Comparison of ENCODE assay signal across 8 cellular contexts in the genomic region with DNA sequence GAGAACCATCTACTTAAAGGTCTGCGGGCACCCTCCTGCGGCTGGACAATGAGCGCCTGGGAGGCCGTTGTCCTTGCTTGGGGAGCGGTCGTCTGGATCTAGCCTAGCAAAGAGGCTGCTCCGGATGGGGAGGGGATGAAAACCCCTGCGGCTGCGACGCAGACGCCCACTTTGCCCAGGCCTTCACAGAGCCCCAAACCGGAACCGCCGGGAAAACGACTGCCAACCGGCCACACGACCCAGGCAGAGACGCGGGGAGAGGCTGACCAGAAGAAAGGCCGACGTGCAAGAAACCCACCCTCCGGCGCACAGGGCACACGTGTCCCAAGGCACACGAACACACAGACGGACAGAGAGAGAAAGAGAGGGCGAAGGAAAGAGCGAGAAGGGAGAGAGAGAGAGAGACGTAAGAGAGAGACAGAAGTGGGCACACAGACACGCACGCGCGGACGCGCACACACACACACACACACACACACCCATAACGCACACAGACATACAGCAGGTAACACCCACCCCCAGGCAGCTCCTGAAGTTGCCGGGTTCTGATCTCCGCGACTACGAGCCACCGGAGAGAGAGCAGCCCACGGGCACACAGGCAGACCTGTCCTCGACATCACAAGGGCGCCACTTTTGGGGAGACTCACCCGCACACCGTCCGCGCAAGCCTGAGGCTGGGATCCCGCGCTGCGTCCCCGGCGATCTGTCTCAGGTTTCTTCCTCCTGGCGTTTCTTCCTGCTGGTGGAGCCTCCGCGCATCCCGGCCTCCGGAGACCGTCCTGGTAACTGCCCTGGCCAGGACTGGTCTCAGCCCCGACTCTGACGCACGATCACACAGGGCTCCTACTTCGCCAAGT.
DNase-seq lines count a peak whose midpoint lies in the region; ATAC-seq and TF ChIP-seq lines count a peak whose summit lies in the region.
"Not testable (repeated sequence)": the region's sequence is repeated elsewhere in the genome, so short reads cannot be mapped to it uniquely, and the experiment has no call there.

No MANE protein-coding gene starts in this region.

- H3K56ac ChIP-seq in IMR-90 (ENCODE audit: extremely low read depth, insufficient read depth, low read length), result not testable (repeated sequence)

- not testable (repeated sequence) for H3K9me1 ChIP-seq in IMR-90 (ENCODE audit: insufficient read depth, low read length)

- not testable (repeated sequence) for H2AK9ac ChIP-seq in IMR-90 (replicated peaks; ENCODE audit: low read depth, low read length, poor library complexity)

- ATAC-seq in CD4-positive, alpha-beta T cell (ENCODE audit: poor library complexity); IMR-90 (ENCODE audit: low read depth); activated CD8-positive, alpha-beta T cell treated with anti-CD3 and anti-CD28 coated beads, Interleukin-2, amount 10 ng/mL, durations not matched to agents 7 days and 5 days: not testable (repeated sequence)

- not testable (repeated sequence) for TF ChIP-seq EP300 in suprapubic skin (IDR thresholded peaks at IDR 0.05)

- H3K9me3 ChIP-seq in CD4-positive, alpha-beta T cell (ENCODE audit: control insufficient read depth, low read length); IMR-90 (ENCODE audit: control insufficient read depth, insufficient read depth, low read length); adipocyte (ENCODE audit: control insufficient read depth, low read length); suprapubic skin: not testable (repeated sequence)

- not testable (repeated sequence) for H4K5ac ChIP-seq in IMR-90 (ENCODE audit: low read depth, low read length)

- not testable (repeated sequence) for H3K9ac ChIP-seq in IMR-90 (ENCODE audit: low read depth, low read length); adipocyte (ENCODE audit: low read length)

- intact Hi-C loops in CD4-positive, alpha-beta T cell (cut with DNase I, micrococcal nuclease); IMR-90 (cut with micrococcal nuclease): not testable (repeated sequence)

- not testable (repeated sequence) for H4K91ac ChIP-seq in IMR-90 (ENCODE audit: insufficient read depth, low read depth, low read length)

- H2BK20ac ChIP-seq in IMR-90 (ENCODE audit: low read depth, low read length), result not testable (repeated sequence)

- not testable (repeated sequence) for H4K8ac ChIP-seq in IMR-90 (ENCODE audit: low read depth in 2 of 2, low read length in 2 of 2)

- POLR2A ChIA-PET in CD4-positive, alpha-beta T cell (lab: Charles Lee); IMR-90 (lab: Charles Lee; ENCODE audit: unreplicated experiment); activated CD8-positive, alpha-beta T cell treated with anti-CD3 and anti-CD28 coated beads, Interleukin-2, amount 10 ng/mL, durations not matched to agents 7 days and 5 days (lab: Charles Lee): not testable (repeated sequence)

- not testable (repeated sequence) for H3K27ac ChIP-seq in CD4-positive, alpha-beta T cell (ENCODE audit: low read depth, low read length); IMR-90 (ENCODE audit: insufficient read depth, low read length); suprapubic skin
- H3K27ac ChIP-seq in epithelial cell of prostate, result peak overlapping the region; percentile 3

- not testable (repeated sequence) for H3K27me3 ChIP-seq in CD4-positive, alpha-beta T cell (ENCODE audit: control insufficient read depth, insufficient read depth, low read length); IMR-90 (ENCODE audit: control insufficient read depth, insufficient read depth, low read length); adipocyte (replicated peaks; ENCODE audit: control insufficient read depth, insufficient read depth, low read length); suprapubic skin

- not testable (repeated sequence) for H3K4me1 ChIP-seq in IMR-90 (ENCODE audit: control insufficient read depth, insufficient read depth, low read length); adipocyte (ENCODE audit: control insufficient read depth, insufficient read depth, low read length); suprapubic skin

- not testable (repeated sequence) for H2AK5ac ChIP-seq in IMR-90 (ENCODE audit: low read depth, low read length)

- not testable (repeated sequence) for TF ChIP-seq POLR2A in IMR-90 (IDR thresholded peaks at IDR 0.05; ENCODE audit: low read depth, low read length); suprapubic skin (IDR thresholded peaks at IDR 0.05)

- CTCF ChIA-PET in CD4-positive, alpha-beta T cell (lab: Charles Lee); IMR-90 (lab: Yijun Ruan, JAX); activated CD8-positive, alpha-beta T cell treated with anti-CD3 and anti-CD28 coated beads, Interleukin-2, amount 10 ng/mL, durations not matched to agents 7 days and 5 days (lab: Charles Lee): not testable (repeated sequence)

- H3K27ac Mint-ChIP-seq in CD4-positive, alpha-beta T cell, result peak overlapping the region; percentile 43
- peak overlapping the region; percentile 60 for H3K27ac Mint-ChIP-seq in activated CD8-positive, alpha-beta T cell treated with anti-CD3 and anti-CD28 coated beads, Interleukin-2, amount 10 ng/mL, durations not matched to agents 7 days and 5 days
- not testable (repeated sequence) for H3K27ac Mint-ChIP-seq in immature natural killer cell; osteocyte (ENCODE audit: unreplicated experiment)

- not testable (repeated sequence) for H2BK15ac ChIP-seq in IMR-90 (ENCODE audit: low read depth, low read length)

- not testable (repeated sequence) for H3K18ac ChIP-seq in IMR-90 (ENCODE audit: low read depth, low read length)

- H3K14ac ChIP-seq in IMR-90 (replicated peaks; ENCODE audit: low read depth, low read length), result not testable (repeated sequence)

- H3K23ac ChIP-seq in IMR-90 (ENCODE audit: low read depth, low read length), result not testable (repeated sequence)

- TF ChIP-seq RAD21 in IMR-90 (IDR thresholded peaks at IDR 0.05; ENCODE audit: low read length), result not testable (repeated sequence)

- not testable (repeated sequence) for H4K20me1 ChIP-seq in IMR-90 (ENCODE audit: insufficient read depth, low read length)

- H3K4ac ChIP-seq in IMR-90 (ENCODE audit: low read depth, low read length), result not testable (repeated sequence)

- H2BK5ac ChIP-seq in IMR-90 (ENCODE audit: low read depth, low read length, poor library complexity, severe bottlenecking), result not testable (repeated sequence)

- H3K36me3 Mint-ChIP-seq in CD4-positive, alpha-beta T cell (ENCODE audit: low read depth); activated CD8-positive, alpha-beta T cell treated with anti-CD3 and anti-CD28 coated beads, Interleukin-2, amount 10 ng/mL, durations not matched to agents 7 days and 5 days (ENCODE audit: low read depth); immature natural killer cell; osteocyte (ENCODE audit: unreplicated experiment): not testable (repeated sequence)

- not testable (repeated sequence) for H3K36me3 ChIP-seq in IMR-90 (ENCODE audit: control insufficient read depth, insufficient read depth, low read length); adipocyte (ENCODE audit: control insufficient read depth, insufficient read depth, low read length, severe bottlenecking); suprapubic skin

- not testable (repeated sequence) for H3K79me1 ChIP-seq in IMR-90 (ENCODE audit: low read depth in 1 of 2, low read length in 2 of 2)

- H3K9me3 Mint-ChIP-seq in CD4-positive, alpha-beta T cell; activated CD8-positive, alpha-beta T cell treated with anti-CD3 and anti-CD28 coated beads, Interleukin-2, amount 10 ng/mL, durations not matched to agents 7 days and 5 days (ENCODE audit: insufficient read depth): not testable (repeated sequence)
- H3K9me3 Mint-ChIP-seq in immature natural killer cell (peaks cover 11 to 39% (median 27%) of the 10 kb centered on the region in 6 donors), osteocyte (ENCODE audit: unreplicated experiment) (peaks cover 11% of the 10 kb centered on the region)

- BruUV-seq in IMR-90 (replicated peaks; lab: Mats Ljungman, UMichigan), result not testable (repeated sequence)

- dilution Hi-C loops in IMR-90 (cut with HindIII; ENCODE audit: low sequenced_read_pairs, unreplicated experiment), result not testable (repeated sequence)

- WGBS in IMR-90 (ENCODE audit: extremely low coverage in 2 of 2, insufficient read length in 1 of 2), 2 experiments, result 93% methylated on average over 10 of the region's 63 CpGs; no CpG with 5 or more reads in 1 of the 2 experiments
- 90% methylated on average over 61 of the region's 63 CpGs for WGBS in suprapubic skin

- H3K4me3 ChIP-seq in IMR-90 (ENCODE audit: insufficient read depth, low read depth, low read length), result peak overlapping the region; percentile 37; the same call in 1 of the 2 replicates
- H3K4me3 ChIP-seq in adipocyte (ENCODE audit: low read length), result peak overlapping the region; percentile 50
- H3K4me3 ChIP-seq in suprapubic skin, result peak overlapping the region; percentile 18

- in situ Hi-C loops in IMR-90 (cut with MboI; ENCODE audit: low sequenced_read_pairs), result not testable (repeated sequence)

- DNase-seq in CD4-positive, alpha-beta T cell; IMR-90; activated CD8-positive, alpha-beta T cell treated with anti-CD3 and anti-CD28 coated beads, Interleukin-2, amount 10 ng/mL, durations not matched to agents 7 days and 5 days; epithelial cell of prostate (ENCODE audit: low read depth, low spot score); immature natural killer cell; suprapubic skin (ENCODE audit: low spot score in 2 of 2): not testable (repeated sequence)
- DNase-seq in adipocyte (ENCODE audit: low read depth), result peak; percentile 47
- peak; percentile 76 for DNase-seq in osteocyte (ENCODE audit: extremely low spot score, unreplicated experiment)

- H3K27me3 Mint-ChIP-seq in CD4-positive, alpha-beta T cell; activated CD8-positive, alpha-beta T cell treated with anti-CD3 and anti-CD28 coated beads, Interleukin-2, amount 10 ng/mL, durations not matched to agents 7 days and 5 days (ENCODE audit: low read depth); immature natural killer cell (ENCODE audit: low read depth in 3 of 3); osteocyte (ENCODE audit: unreplicated experiment): not testable (repeated sequence)

- not testable (repeated sequence) for TF ChIP-seq CTCF in CD4-positive, alpha-beta T cell (IDR thresholded peaks at IDR 0.05); IMR-90 (conservative IDR thresholded peaks at IDR 0.05; ENCODE audit: low read depth, low read length); osteocyte (IDR thresholded peaks at IDR 0.05); suprapubic skin (IDR thresholded peaks at IDR 0.05)

- not testable (repeated sequence) for H2AFZ ChIP-seq in IMR-90 (replicated peaks; ENCODE audit: low read length, poor library complexity)

- peak overlapping the region; percentile 81 for H3K4me3 Mint-ChIP-seq in CD4-positive, alpha-beta T cell
- peak overlapping the region; percentile 63 for H3K4me3 Mint-ChIP-seq in activated CD8-positive, alpha-beta T cell treated with anti-CD3 and anti-CD28 coated beads, Interleukin-2, amount 10 ng/mL, durations not matched to agents 7 days and 5 days
- H3K4me3 Mint-ChIP-seq in immature natural killer cell, result peak overlapping the region; percentile 2 to 73 (median 47)
- not testable (repeated sequence) for H3K4me3 Mint-ChIP-seq in osteocyte (ENCODE audit: unreplicated experiment)

- H2BK120ac ChIP-seq in IMR-90 (ENCODE audit: low read depth, low read length), result not testable (repeated sequence)

- H3K4me2 ChIP-seq in IMR-90 (ENCODE audit: low read depth, low read length), result not testable (repeated sequence)

- not testable (repeated sequence) for H3K4me1 Mint-ChIP-seq in CD4-positive, alpha-beta T cell (ENCODE audit: low read depth); activated CD8-positive, alpha-beta T cell treated with anti-CD3 and anti-CD28 coated beads, Interleukin-2, amount 10 ng/mL, durations not matched to agents 7 days and 5 days (ENCODE audit: low read depth); immature natural killer cell; osteocyte (ENCODE audit: unreplicated experiment)
